In genomic region chr3:51538115-51538458, GRCh38 we compare ENCODE assay signal across 8 cellular contexts. TPM values are rescaled to one million over a fixed set of nuclear protein-coding genes. Genes with fewer than 3 reads are reported as not detected.
DNase-seq lines count a peak whose midpoint lies in the region; TF ChIP-seq lines count a peak whose summit lies in the region.

No MANE protein-coding gene starts in this region.

- H3K4me1 ChIP-seq in NT2/D1 (ENCODE audit: insufficient read depth, insufficient read length) (no peaks in the 10 kb centered on the region), ectodermal cell (ENCODE audit: control insufficient read depth, insufficient read depth, low read length) (peaks cover 7% of the 10 kb centered on the region), mononuclear cell (ENCODE audit: insufficient read depth, low read length) (peaks cover 18% of the 10 kb centered on the region), vagina (peaks cover 25% of the 10 kb centered on the region)

- no peaks in the 10 kb centered on the region for H3K27me3 Mint-ChIP-seq in activated CD4-positive, alpha-beta T cell treated with anti-CD3 and anti-CD28 coated beads, Interleukin-2, amount 10 ng/mL, durations not matched to agents 7 days and 5 days

- H3K9me3 ChIP-seq in NT2/D1 (ENCODE audit: insufficient read depth, low read length) (no peaks in the 10 kb centered on the region), ectodermal cell (ENCODE audit: control insufficient read depth, low read length) (no peaks in the 10 kb centered on the region), mononuclear cell (ENCODE audit: low read depth, low read length) (no peaks in the 10 kb centered on the region), vagina (no peaks in the 10 kb centered on the region)

- WGBS in ectodermal cell, 2 experiments = 11 to 13% methylated on average over 7 of the region's 7 CpGs

- POLR2A ChIA-PET in activated CD4-positive, alpha-beta T cell treated with anti-CD3 and anti-CD28 coated beads, Interleukin-2, amount 10 ng/mL, durations not matched to agents 7 days and 5 days (lab: Charles Lee) = no interaction called here

- peaks cover 20% of the 10 kb centered on the region for H3K36me3 ChIP-seq in NT2/D1 (ENCODE audit: insufficient read depth, insufficient read length, low read length)
- peaks cover 6% of the 10 kb centered on the region for H3K36me3 ChIP-seq in ectodermal cell (ENCODE audit: control insufficient read depth, insufficient read depth, low read length)
- peaks cover 0 to 5% of the 10 kb centered on the region in 2 donors for H3K36me3 ChIP-seq in vagina

- H3K27ac Mint-ChIP-seq in activated CD4-positive, alpha-beta T cell treated with anti-CD3 and anti-CD28 coated beads, Interleukin-2, amount 10 ng/mL, durations not matched to agents 7 days and 5 days = peak overlapping the region; percentile 94

- H3K27me3 ChIP-seq in NT2/D1 (ENCODE audit: insufficient read depth, insufficient read length) (no peaks in the 10 kb centered on the region), ectodermal cell (ENCODE audit: control insufficient read depth, insufficient read depth, low read length, poor library complexity, severe bottlenecking) (no peaks in the 10 kb centered on the region), mononuclear cell (ENCODE audit: insufficient read depth, low read length) (no peaks in the 10 kb centered on the region), vagina (no peaks in the 10 kb centered on the region)

- peak overlapping the region; percentile 94 for H3K9ac ChIP-seq in NT2/D1 (ENCODE audit: insufficient read length, low read depth)

- intact Hi-C loops in vagina (cut with DNase I) = no loop called here

- H3K4me3 ChIP-seq in NT2/D1 (ENCODE audit: insufficient read length, low read depth) = peak overlapping the region; percentile 87
- H3K4me3 ChIP-seq in ectodermal cell (ENCODE audit: insufficient read depth, low read depth, low read length) = peak overlapping the region; percentile 95
- H3K4me3 ChIP-seq in mononuclear cell (ENCODE audit: low read length) = peak overlapping the region; percentile 86
- H3K4me3 ChIP-seq in vagina = peak overlapping the region; percentile 88 to 91

- H3K4me1 Mint-ChIP-seq in activated CD4-positive, alpha-beta T cell treated with anti-CD3 and anti-CD28 coated beads, Interleukin-2, amount 10 ng/mL, durations not matched to agents 7 days and 5 days = peaks cover 42% of the 10 kb centered on the region

- no peaks in the 10 kb centered on the region for H3K9me3 Mint-ChIP-seq in activated CD4-positive, alpha-beta T cell treated with anti-CD3 and anti-CD28 coated beads, Interleukin-2, amount 10 ng/mL, durations not matched to agents 7 days and 5 days

- no peak for TF ChIP-seq POLR2A in vagina (IDR thresholded peaks at IDR 0.05)

- peaks cover 7% of the 10 kb centered on the region for H3K36me3 Mint-ChIP-seq in activated CD4-positive, alpha-beta T cell treated with anti-CD3 and anti-CD28 coated beads, Interleukin-2, amount 10 ng/mL, durations not matched to agents 7 days and 5 days (ENCODE audit: low read depth)

- CTCF ChIA-PET in activated CD4-positive, alpha-beta T cell treated with anti-CD3 and anti-CD28 coated beads, Interleukin-2, amount 10 ng/mL, durations not matched to agents 7 days and 5 days (lab: Charles Lee) = interaction anchor here (0.7 to 1.3 kb wide), 5 partner anchors 9 to 36 kb away, joined by 3 to 4 read pairs (median 3); no protein-coding TSS in a partner anchor

- no peak for TF ChIP-seq CTCF in vagina (IDR thresholded peaks at IDR 0.05)

- peak overlapping the region; percentile 95 for H3K27ac ChIP-seq in ectodermal cell (ENCODE audit: insufficient read depth, low read depth, low read length, poor library complexity, severe bottlenecking)
- H3K27ac ChIP-seq in vagina = peak overlapping the region; percentile 92

- peak; percentile 19 for DNase-seq in activated CD4-positive, alpha-beta T cell treated with anti-CD3 and anti-CD28 coated beads, Interleukin-2, amount 10 ng/mL, durations not matched to agents 7 days and 5 days
- no peak for DNase-seq in activated CD4-positive, alpha-beta T cell treated with anti-CD3 and anti-CD28 coated beads for 1 hour
- no peak for DNase-seq in NT2/D1 (ENCODE audit: low read depth, low spot score)
- no peak for DNase-seq in vagina (ENCODE audit: extremely low spot score in 2 of 2)
- DNase-seq in SK-N-DZ (ENCODE audit: low spot score) = no peak
- no peak for DNase-seq in NK-92 treated with Interleukin-12 subunit alpha and Interleukin-12 subunit beta, amount 100 ng/mL, for 24 hours (lab: John Stamatoyannopoulos, UW)

- peak overlapping the region; percentile 90 for H3K4me3 Mint-ChIP-seq in activated CD4-positive, alpha-beta T cell treated with anti-CD3 and anti-CD28 coated beads, Interleukin-2, amount 10 ng/mL, durations not matched to agents 7 days and 5 days

RNA-seq across cellular contexts. Expression of gene RAD54L2, which starts 0.4 kb away (rescaled TPM):
- total RNA-seq in activated CD4-positive, alpha-beta T cell treated with anti-CD3 and anti-CD28 coated beads, Interleukin-2, amount 10 ng/mL, durations not matched to agents 7 days and 5 days = 10 to 100 TPM; 30.0 to 31.0 TPM
- 25.8 TPM for polyA plus RNA-seq in ectodermal cell (2013, experiment 1 of 4)
- 33.3 TPM for polyA plus RNA-seq in ectodermal cell (2013, experiment 2 of 4)
- polyA plus RNA-seq in ectodermal cell (2013, experiment 3 of 4) = 16.1 TPM
- polyA plus RNA-seq in ectodermal cell (2013, experiment 4 of 4) = 18.5 TPM
- 36.1 TPM for total RNA-seq in mononuclear cell
- total RNA-seq in vagina = 24.3 TPM
- 5.5 TPM in 2 replicates for polyA plus RNA-seq in SK-N-DZ (2014; cell fraction: cytosol; rRNA removed)
- polyA plus RNA-seq in SK-N-DZ (2014; cell fraction: nucleus; rRNA removed) = 6.4 and 7.1 TPM in 2 replicates

RNA-seq across cellular contexts. Expression of gene DCAF1, which starts 38.3 kb away (rescaled TPM):
- total RNA-seq in activated CD4-positive, alpha-beta T cell treated with anti-CD3 and anti-CD28 coated beads, Interleukin-2, amount 10 ng/mL, durations not matched to agents 7 days and 5 days = 10 to 100 TPM; 35.4 to 37.3 TPM
- polyA plus RNA-seq in ectodermal cell (2013, experiment 1 of 4) = 28.9 TPM
- 29.1 TPM for polyA plus RNA-seq in ectodermal cell (2013, experiment 2 of 4)
- 20.6 TPM for polyA plus RNA-seq in ectodermal cell (2013, experiment 3 of 4)
- polyA plus RNA-seq in ectodermal cell (2013, experiment 4 of 4) = 21.8 TPM
- total RNA-seq in mononuclear cell (17.9 TPM), vagina (15.0 TPM)
- polyA plus RNA-seq in SK-N-DZ (2014; cell fraction: cytosol; rRNA removed) = 13.0 and 13.6 TPM in 2 replicates
- 17.3 and 29.6 TPM in 2 replicates for polyA plus RNA-seq in SK-N-DZ (2014; cell fraction: nucleus; rRNA removed)
